Comparison of ENCODE assay signal across 9 cellular contexts in the genomic region with DNA sequence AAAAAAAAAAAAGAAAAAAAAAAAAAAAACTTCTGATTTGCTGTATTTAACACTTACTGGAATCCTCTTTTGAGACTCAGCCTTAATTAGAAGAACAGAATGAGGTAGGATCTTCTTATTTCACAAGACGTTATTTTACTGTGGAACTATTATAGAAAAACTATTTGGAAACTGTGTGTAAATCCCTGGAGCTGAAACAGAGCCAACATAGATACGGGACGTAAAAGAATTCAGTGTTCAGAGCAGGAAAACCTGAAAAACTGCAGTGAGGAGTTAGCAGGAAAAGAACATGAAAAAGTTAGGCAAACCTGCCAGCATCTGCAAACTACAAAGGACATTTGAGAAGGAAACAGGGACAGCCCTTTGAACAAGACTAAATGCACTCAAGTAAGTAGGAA. TPM values are rescaled to one million over a fixed set of nuclear protein-coding genes. Genes with fewer than 3 reads are reported as not detected.
DNase-seq lines count a peak whose midpoint lies in the region; ATAC-seq and TF ChIP-seq lines count a peak whose summit lies in the region.
"Had no signal": no experiment of that assay in that cellular context is flagged by ENCODE, and none has a peak within 500 bp of the region (broad histone marks: within the 10 kb centered on the region; RNA-seq: fewer than 3 reads in every experiment).

No MANE protein-coding gene starts in this region.

- DNase-seq in activated CD4-positive, alpha-beta T cell treated with anti-CD3 and anti-CD28 coated beads, Interleukin-2, amount 10 ng/mL, durations not matched to agents 7 days and 5 days: no peak
- DNase-seq in activated CD4-positive, alpha-beta T cell treated with anti-CD3 and anti-CD28 coated beads, Interleukin-2, amount 50 U/mL, for 1 hour: no peak
- DNase-seq in activated naive CD8-positive, alpha-beta T cell treated with anti-CD3 and anti-CD28 coated beads, Interleukin-2, amount 50 U/mL, for 24 hours: no peak
- DNase-seq in immature natural killer cell (no peak), GOT3 (lab: John Stamatoyannopoulos, UW) (no peak)
- DNase-seq: NCI-H526 treated with DMSO at 0.1 percent for 48 hours had no signal

- peaks cover 42% of the 10 kb centered on the region for H3K36me3 Mint-ChIP-seq in activated CD4-positive, alpha-beta T cell treated with anti-CD3 and anti-CD28 coated beads, Interleukin-2, amount 10 ng/mL, durations not matched to agents 7 days and 5 days (ENCODE audit: low read depth)
- H3K36me3 Mint-ChIP-seq in activated naive CD8-positive, alpha-beta T cell treated with anti-CD3 and anti-CD28 coated beads, Interleukin-2, amount 50 U/mL, for 24 hours (ENCODE audit: low read depth): peaks cover under 1% of the 10 kb centered on the region
- H3K36me3 Mint-ChIP-seq in immature natural killer cell: no peaks in the 10 kb centered on the region

- H3K27me3 Mint-ChIP-seq in activated CD4-positive, alpha-beta T cell treated with anti-CD3 and anti-CD28 coated beads, Interleukin-2, amount 10 ng/mL, durations not matched to agents 7 days and 5 days: no peaks in the 10 kb centered on the region
- H3K27me3 Mint-ChIP-seq in activated naive CD8-positive, alpha-beta T cell treated with anti-CD3 and anti-CD28 coated beads, Interleukin-2, amount 50 U/mL, for 24 hours: no peaks in the 10 kb centered on the region
- H3K27me3 Mint-ChIP-seq in immature natural killer cell (ENCODE audit: low read depth in 3 of 3): peaks cover 5 to 12% (median 11%) of the 10 kb centered on the region in 3 donors

- H3K4me1 Mint-ChIP-seq in activated CD4-positive, alpha-beta T cell treated with anti-CD3 and anti-CD28 coated beads, Interleukin-2, amount 10 ng/mL, durations not matched to agents 7 days and 5 days: peaks cover 58% of the 10 kb centered on the region
- H3K4me1 Mint-ChIP-seq in activated naive CD8-positive, alpha-beta T cell treated with anti-CD3 and anti-CD28 coated beads, Interleukin-2, amount 50 U/mL, for 24 hours: peaks cover 55% of the 10 kb centered on the region
- H3K4me1 Mint-ChIP-seq in immature natural killer cell: peaks cover 26 to 52% of the 10 kb centered on the region in 2 donors

- POLR2A ChIA-PET in activated CD4-positive, alpha-beta T cell treated with anti-CD3 and anti-CD28 coated beads, Interleukin-2, amount 10 ng/mL, durations not matched to agents 7 days and 5 days (lab: Charles Lee): no interaction called here

- H3K27ac Mint-ChIP-seq in activated CD4-positive, alpha-beta T cell treated with anti-CD3 and anti-CD28 coated beads, Interleukin-2, amount 10 ng/mL, durations not matched to agents 7 days and 5 days: peak overlapping the region; percentile 96
- peak overlapping the region; percentile 21 for H3K27ac Mint-ChIP-seq in activated naive CD8-positive, alpha-beta T cell treated with anti-CD3 and anti-CD28 coated beads, Interleukin-2, amount 50 U/mL, for 24 hours
- peak overlapping the region in 5 of 6 donors; percentile 13 to 79 (median 46) for H3K27ac Mint-ChIP-seq in immature natural killer cell

- peak overlapping the region; percentile 74 for H3K4me3 Mint-ChIP-seq in activated CD4-positive, alpha-beta T cell treated with anti-CD3 and anti-CD28 coated beads, Interleukin-2, amount 10 ng/mL, durations not matched to agents 7 days and 5 days
- H3K4me3 Mint-ChIP-seq in activated naive CD8-positive, alpha-beta T cell treated with anti-CD3 and anti-CD28 coated beads, Interleukin-2, amount 50 U/mL, for 24 hours: peak overlapping the region; percentile 30
- H3K4me3 Mint-ChIP-seq in immature natural killer cell: no peak overlapping the region

- CTCF ChIA-PET in activated CD4-positive, alpha-beta T cell treated with anti-CD3 and anti-CD28 coated beads, Interleukin-2, amount 10 ng/mL, durations not matched to agents 7 days and 5 days (lab: Charles Lee): interaction anchor here (1.4 to 1.7 kb wide), 3 partner anchors 13 to 26 kb away, joined by 4 to 5 read pairs (median 4); no protein-coding TSS in a partner anchor

- no peaks in the 10 kb centered on the region for H3K9me3 Mint-ChIP-seq in activated CD4-positive, alpha-beta T cell treated with anti-CD3 and anti-CD28 coated beads, Interleukin-2, amount 10 ng/mL, durations not matched to agents 7 days and 5 days
- no peaks in the 10 kb centered on the region for H3K9me3 Mint-ChIP-seq in activated naive CD8-positive, alpha-beta T cell treated with anti-CD3 and anti-CD28 coated beads, Interleukin-2, amount 50 U/mL, for 24 hours
- H3K9me3 Mint-ChIP-seq in immature natural killer cell: no peaks in the 10 kb centered on the region

- no peak for ATAC-seq in activated naive CD8-positive, alpha-beta T cell treated with anti-CD3 and anti-CD28 coated beads, Interleukin-2, amount 50 U/mL, for 24 hours
- no peak for ATAC-seq in SK-N-SH treated with all-trans-retinoic acid at 6 μM for 48 hours
- no peak for ATAC-seq in GM21825 (IDR thresholded peaks at IDR 0.05; ENCODE audit: unreplicated experiment)

- peak overlapping the region; percentile 30 for H3K27ac ChIP-seq in temporal lobe (ENCODE audit: low read depth, low read length)

TF ChIP-seq in SK-N-SH treated with all-trans-retinoic acid at 6 μM for 48 hours, 23 proteins besides CTCF, POLR2A, EP300 and RAD21:
- TF ChIP-seq ARNTL (CRISPR knock-in tag; IDR thresholded peaks at IDR 0.05; ENCODE audit: borderline replicate concordance, low read depth) (no peak), ZC3H10 (CRISPR knock-in tag; IDR thresholded peaks at IDR 0.05) (no peak), CSRNP3 (CRISPR knock-in tag; IDR thresholded peaks at IDR 0.05) (no peak), TSHZ2 (CRISPR knock-in tag; IDR thresholded peaks at IDR 0.05) (no peak), ESRRG (CRISPR knock-in tag; IDR thresholded peaks at IDR 0.05) (no peak), GLIS3 (CRISPR knock-in tag; IDR thresholded peaks at IDR 0.05) (no peak), BACH2 (CRISPR knock-in tag; IDR thresholded peaks at IDR 0.05; ENCODE audit: borderline replicate concordance) (no peak), ZFP3 (CRISPR knock-in tag; IDR thresholded peaks at IDR 0.05) (no peak), ISL1 (CRISPR knock-in tag; IDR thresholded peaks at IDR 0.05) (no peak), ZNF565 (CRISPR knock-in tag; conservative IDR thresholded peaks at IDR 0.05; ENCODE audit: low read depth) (no peak), OSR1 (CRISPR knock-in tag; IDR thresholded peaks at IDR 0.05) (no peak), TOX (CRISPR knock-in tag; IDR thresholded peaks at IDR 0.05; ENCODE audit: borderline replicate concordance) (no peak)
- TF ChIP-seq, protein P1, sequence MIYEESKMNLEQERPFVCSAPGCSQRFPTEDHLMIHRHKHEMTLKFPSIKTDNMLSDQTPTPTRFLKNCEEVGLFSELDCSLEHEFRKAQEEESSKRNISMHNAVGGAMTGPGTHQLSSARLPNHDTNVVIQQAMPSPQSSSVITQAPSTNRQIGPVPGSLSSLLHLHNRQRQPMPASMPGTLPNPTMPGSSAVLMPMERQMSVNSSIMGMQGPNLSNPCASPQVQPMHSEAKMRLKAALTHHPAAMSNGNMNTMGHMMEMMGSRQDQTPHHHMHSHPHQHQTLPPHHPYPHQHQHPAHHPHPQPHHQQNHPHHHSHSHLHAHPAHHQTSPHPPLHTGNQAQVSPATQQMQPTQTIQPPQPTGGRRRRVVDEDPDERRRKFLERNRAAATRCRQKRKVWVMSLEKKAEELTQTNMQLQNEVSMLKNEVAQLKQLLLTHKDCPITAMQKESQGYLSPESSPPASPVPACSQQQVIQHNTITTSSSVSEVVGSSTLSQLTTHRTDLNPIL (CRISPR knock-in tag; IDR thresholded peaks at IDR 0.05; ENCODE audit: low read depth): no peak
TF ChIP-seq in SK-N-SH treated with all-trans-retinoic acid at 6 μM for 48 hours: peak in this region for 0.

RNA-seq across cellular contexts. Expression of gene ZNF217, which starts 3.4 kb away (rescaled TPM):
- total RNA-seq in activated CD4-positive, alpha-beta T cell treated with anti-CD3 and anti-CD28 coated beads, Interleukin-2, amount 10 ng/mL, durations not matched to agents 7 days and 5 days: 10 to 100 TPM; 97.5 to 99.7 TPM
- 10 to 100 TPM in 2 of 3 donors, 1 to 10 TPM in 1; 10.0 to 33.5 (median 16.2) TPM for polyA plus RNA-seq in immature natural killer cell
- total RNA-seq in temporal lobe: 5.2 TPM

Comparison
In these comparisons a context has a peak if more than half of its experiments do, and no peak if none do; other contexts are left out.
1. H3K27ac Mint-ChIP-seq: peak in every context shown above with its lines; median percentile 96 in activated CD4-positive, alpha-beta T cell treated with anti-CD3 and anti-CD28 coated beads, Interleukin-2, amount 10 ng/mL, durations not matched to agents 7 days and 5 days; 46 in immature natural killer cell; 21 in activated naive CD8-positive, alpha-beta T cell treated with anti-CD3 and anti-CD28 coated beads, Interleukin-2, amount 50 U/mL, for 24 hours.
2. H3K4me3 Mint-ChIP-seq: peak in activated CD4-positive, alpha-beta T cell treated with anti-CD3 and anti-CD28 coated beads, Interleukin-2, amount 10 ng/mL, durations not matched to agents 7 days and 5 days (single experiment) and activated naive CD8-positive, alpha-beta T cell treated with anti-CD3 and anti-CD28 coated beads, Interleukin-2, amount 50 U/mL, for 24 hours (single experiment); none in immature natural killer cell (0 of 5).
3. RNA of gene ZNF217, which starts 3.4 kb away (total RNA-seq): 97.5 to 99.7 TPM in activated CD4-positive, alpha-beta T cell treated with anti-CD3 and anti-CD28 coated beads, Interleukin-2, amount 10 ng/mL, durations not matched to agents 7 days and 5 days; 5.2 TPM in temporal lobe (single experiment); every median in the first group is over 10 times any median in the second.